ENCODE assay signal across 8 cellular contexts in the genomic region with DNA sequence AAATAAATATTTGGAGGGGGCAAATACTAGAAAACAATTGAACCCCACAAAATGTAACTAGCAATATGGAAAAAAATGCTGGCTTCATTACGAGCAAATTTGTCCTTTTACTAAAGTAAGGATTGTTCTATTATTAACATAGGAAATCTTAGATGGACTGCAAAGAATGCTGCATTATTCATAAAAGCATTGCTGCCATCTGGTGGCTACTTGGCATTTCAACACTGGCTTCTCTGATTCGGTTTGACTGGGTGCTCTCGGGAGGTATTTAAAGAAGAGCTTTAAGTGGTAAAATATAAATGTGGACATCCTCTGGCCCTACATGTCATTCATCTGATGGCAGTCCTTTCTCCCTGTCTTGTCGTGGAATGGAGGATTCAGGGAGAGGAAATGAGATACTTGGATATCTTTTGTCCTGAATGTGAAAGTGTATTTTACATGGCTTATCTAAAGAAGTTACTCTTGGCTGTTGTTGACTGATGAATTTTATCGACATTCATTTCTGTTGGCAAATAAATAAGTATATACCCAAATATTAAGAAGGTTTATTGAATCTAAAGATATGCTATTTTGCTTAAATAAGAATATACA.
DNase-seq lines count a peak whose midpoint lies in the region; ATAC-seq, FAIRE-seq and TF ChIP-seq lines count a peak whose summit lies in the region.

No MANE protein-coding gene starts in this region.

- no peaks in the 10 kb centered on the region for H3K27me3 Mint-ChIP-seq in activated CD4-positive, alpha-beta memory T cell treated with anti-CD3 and anti-CD28 coated beads for 36 hours

- BruUV-seq in A673 (replicated peaks; lab: Mats Ljungman, UMichigan): no TSS peak

- H3K4me3 Mint-ChIP-seq in activated CD4-positive, alpha-beta memory T cell treated with anti-CD3 and anti-CD28 coated beads for 36 hours: peak overlapping the region; percentile 63

- DNase-seq in A673 (ENCODE audit: low spot score) (peak; percentile 84), GM12892 (ENCODE audit: insufficient read length) (no peak), NCI-H69 (lab: John Stamatoyannopoulos, UW) (peak; percentile 26), midbrain (lab: John Stamatoyannopoulos, UW) (peak; percentile 74)
- peak; percentile 79 for DNase-seq in activated CD4-positive, alpha-beta memory T cell treated with anti-CD3 and anti-CD28 coated beads for 36 hours
- DNase-seq in effector memory CD4-positive, alpha-beta T cell: peak; percentile 45 to 67 (median 47)
- peak; percentile 41 to 42 for DNase-seq in stimulated activated CD8-positive, alpha-beta memory T cell treated with anti-CD3 and anti-CD28 coated beads, Interleukin-7, amount 100 ng/mL, for 1 hour (ENCODE audit: low read depth in 2 of 2)

- no peak for TF ChIP-seq POLR2A in GM12892 (IDR thresholded peaks at IDR 0.05; ENCODE audit: low read depth, low read length)

- peaks cover 9% of the 10 kb centered on the region for H3K4me1 ChIP-seq in A673 (ENCODE audit: insufficient read depth, low read length, poor library complexity, severe bottlenecking)
- H3K4me1 ChIP-seq in effector memory CD4-positive, alpha-beta T cell (ENCODE audit: control insufficient read depth, insufficient read depth, low read length, poor library complexity, severe bottlenecking): peaks cover 46% of the 10 kb centered on the region

- ATAC-seq in HG03354 (IDR thresholded peaks at IDR 0.05; ENCODE audit: poor library complexity, severe bottlenecking, unreplicated experiment): peak; percentile 49

- no peak overlapping the region for H3K4me3 ChIP-seq in A673 (ENCODE audit: low read depth, low read length, poor library complexity, severe bottlenecking)
- peak overlapping the region; percentile 1 for H3K4me3 ChIP-seq in effector memory CD4-positive, alpha-beta T cell (ENCODE audit: insufficient read depth, low read depth, low read length, poor library complexity, severe bottlenecking)

- peaks cover 5% of the 10 kb centered on the region for H3K27me3 ChIP-seq in A673 (replicated peaks; ENCODE audit: insufficient read depth, low read depth, low read length, poor library complexity)
- H3K27me3 ChIP-seq in effector memory CD4-positive, alpha-beta T cell (replicated peaks; ENCODE audit: control insufficient read depth, insufficient read depth, low read length, poor library complexity, severe bottlenecking): no peaks in the 10 kb centered on the region

- POLR2A ChIA-PET in A673 (lab: Charles Lee; ENCODE audit: low non-redundant PET): no interaction called here
- POLR2A ChIA-PET in activated CD4-positive, alpha-beta memory T cell treated with anti-CD3 and anti-CD28 coated beads for 36 hours (lab: Charles Lee): interaction anchor here (3.4 kb wide), 1 partner anchor 128 kb away, joined by 22 read pairs; no protein-coding TSS in a partner anchor

- CTCF ChIA-PET in A673 (lab: Charles Lee): interaction anchor here (0.5 to 2.0 kb wide), 6 partner anchors 25 to 1439 kb away, joined by 3 to 12 read pairs (median 4); no protein-coding TSS in a partner anchor
- CTCF ChIA-PET in activated CD4-positive, alpha-beta memory T cell treated with anti-CD3 and anti-CD28 coated beads for 36 hours (lab: Charles Lee): interaction anchor here (0.6 to 7.0 kb wide), 41 partner anchors 9 to 226 kb away, joined by 3 to 123 read pairs (median 5); partner anchors contain the start of gene ARHGAP15

- no peaks in the 10 kb centered on the region for H3K36me3 ChIP-seq in A673 (ENCODE audit: insufficient read depth, low read length, poor library complexity, severe bottlenecking)
- no peaks in the 10 kb centered on the region for H3K36me3 ChIP-seq in effector memory CD4-positive, alpha-beta T cell (ENCODE audit: control insufficient read depth, insufficient read depth, low read length)

- peak; percentile 83 for TF ChIP-seq CTCF in A673 (conservative IDR thresholded peaks at IDR 0.05; ENCODE audit: low read depth, low read length)

- H3K36me3 Mint-ChIP-seq in activated CD4-positive, alpha-beta memory T cell treated with anti-CD3 and anti-CD28 coated beads for 36 hours: peaks cover 5% of the 10 kb centered on the region

- peak; percentile 93 for FAIRE-seq in GM12892 (lab: Jason Lieb, UNC)

- H3K4me1 Mint-ChIP-seq in activated CD4-positive, alpha-beta memory T cell treated with anti-CD3 and anti-CD28 coated beads for 36 hours (ENCODE audit: low read depth): peaks cover 85% of the 10 kb centered on the region

- intact Hi-C loops in A673 (cut with micrococcal nuclease; ENCODE audit: unreplicated experiment): loop anchor here (2.0 to 5.0 kb wide), 4 partner anchors 52 to 225 kb away; no protein-coding TSS in a partner anchor
- intact Hi-C loops in activated CD4-positive, alpha-beta memory T cell treated with anti-CD3 and anti-CD28 coated beads for 36 hours (cut with micrococcal nuclease): loop anchor here (1.0 kb wide), 4 partner anchors 54 to 225 kb away; no protein-coding TSS in a partner anchor

- no peaks in the 10 kb centered on the region for H3K9me3 ChIP-seq in A673 (ENCODE audit: low read depth, low read length, poor library complexity, severe bottlenecking)
- no peaks in the 10 kb centered on the region for H3K9me3 ChIP-seq in effector memory CD4-positive, alpha-beta T cell (ENCODE audit: control insufficient read depth, low read length)

- H3K27ac ChIP-seq in A673 (ENCODE audit: low read depth, low read length, poor library complexity, severe bottlenecking): no peak overlapping the region
- H3K27ac ChIP-seq in effector memory CD4-positive, alpha-beta T cell (ENCODE audit: insufficient read depth, low read length, poor library complexity, severe bottlenecking): peak overlapping the region; percentile 78

- H3K27ac Mint-ChIP-seq in activated CD4-positive, alpha-beta memory T cell treated with anti-CD3 and anti-CD28 coated beads for 36 hours: peak overlapping the region; percentile 89

- no peaks in the 10 kb centered on the region for H3K9me3 Mint-ChIP-seq in activated CD4-positive, alpha-beta memory T cell treated with anti-CD3 and anti-CD28 coated beads for 36 hours
